In the genomic region with DNA sequence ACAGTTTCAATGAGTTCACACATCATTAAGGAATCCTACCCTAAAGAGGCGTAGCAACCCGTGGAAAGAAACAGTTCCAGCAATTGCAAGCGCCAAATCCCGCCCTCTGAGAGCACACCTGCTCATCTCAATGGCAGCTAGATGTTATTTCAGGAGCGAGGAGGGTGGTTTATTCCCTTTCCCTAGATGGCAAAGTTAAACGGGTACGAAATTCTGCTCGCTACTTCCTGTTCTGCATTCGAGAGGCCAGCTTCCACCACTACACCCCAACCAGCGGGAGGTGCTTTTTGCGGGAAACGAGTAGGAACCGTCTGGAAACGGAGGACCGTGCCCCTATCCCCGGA, we compare ENCODE assay signal across 8 cellular contexts. TPM values are rescaled to one million over a fixed set of nuclear protein-coding genes. Genes with fewer than 3 reads are reported as not detected.
DNase-seq lines count a peak whose midpoint lies in the region; ATAC-seq and TF ChIP-seq lines count a peak whose summit lies in the region.

No MANE protein-coding gene starts in this region.

- peak overlapping the region; percentile 98 for H3K4me3 Mint-ChIP-seq in WTC11

- peak; percentile 13; the same call in 1 of the 2 replicates for ATAC-seq in WTC11

- H3K36me3 ChIP-seq in neutrophil = no peaks in the 10 kb centered on the region

- H3K4me1 Mint-ChIP-seq in WTC11 = peaks cover 8% of the 10 kb centered on the region

- peaks cover 8% of the 10 kb centered on the region for H3K36me3 Mint-ChIP-seq in WTC11

- CTCF ChIA-PET in HEK293T (lab: Yijun Ruan, JAX) (no interaction called here), WTC11 (lab: Charles Lee) (interaction anchor here (0.5 to 1.0 kb wide), 2 partner anchors 37 to 70 kb away, joined by 3 to 5 read pairs; no protein-coding TSS in a partner anchor)

- no peaks in the 10 kb centered on the region for H3K9me3 ChIP-seq in neutrophil

- H3K4me1 ChIP-seq in neutrophil (ENCODE audit: control insufficient read depth in 1 of 2, insufficient read depth in 1 of 2, low read depth in 1 of 2, low read length in 1 of 2) = peaks cover 45 to 46% of the 10 kb centered on the region in 2 experiments

- TF ChIP-seq CTCF in WTC11 (IDR thresholded peaks at IDR 0.05) = no peak
- no peak for TF ChIP-seq CTCF in fibroblast of pulmonary artery (IDR thresholded peaks at IDR 0.05; ENCODE audit: low read length, missing control alignments)
- TF ChIP-seq CTCF in neutrophil (IDR thresholded peaks at IDR 0.05) = no peak

- peaks cover 30% of the 10 kb centered on the region for H3K27me3 Mint-ChIP-seq in WTC11 (ENCODE audit: low read depth)

- DNase-seq in NK-92 treated with Interleukin-12 subunit alpha and Interleukin-12 subunit beta, amount 100 ng/mL, for 24 hours (lab: John Stamatoyannopoulos, UW) = peak; percentile 45
- DNase-seq in NK-92 (lab: John Stamatoyannopoulos, UW; ENCODE audit: unreplicated experiment) (no peak), HEK293T (ENCODE audit: extremely low spot score) (peak; percentile 31), NCI-H2029 (lab: John Stamatoyannopoulos, UW) (peak; percentile 71), WTC11 (ENCODE audit: low spot score) (no peak), fibroblast of pulmonary artery (ENCODE audit: low read depth) (peak; percentile 36)
- DNase-seq in central memory CD4-positive, alpha-beta T cell = no peak

- H3K4me3 ChIP-seq in fibroblast of pulmonary artery (replicated peaks; ENCODE audit: low read depth, low read length) (peak overlapping the region; percentile 94), neutrophil (ENCODE audit: low read depth in 1 of 2, low read length in 1 of 2) (peak overlapping the region; percentile 80 to 96)

- peaks cover 7% of the 10 kb centered on the region for H3K9me3 Mint-ChIP-seq in WTC11

- peak overlapping the region; percentile 92 for H3K27ac ChIP-seq in neutrophil

- H3K27me3 ChIP-seq in neutrophil = no peaks in the 10 kb centered on the region

- H3K27ac Mint-ChIP-seq in WTC11 = no peak overlapping the region

- POLR2A ChIA-PET in HEK293T (lab: Yijun Ruan, JAX) (interaction anchor here (1.3 to 3.1 kb wide), 3 partner anchors 33 to 74 kb away, joined by 3 to 28 read pairs (median 4); a partner anchor contains a TSS), WTC11 (lab: Charles Lee) (interaction anchor here (2.1 kb wide), 1 partner anchor 32 kb away, joined by 14 read pairs; a partner anchor contains a TSS)

TF ChIP-seq in HEK293T, 16 proteins besides CTCF, POLR2A, EP300 and RAD21:
- TF ChIP-seq BHLHE40 (IDR thresholded peaks at IDR 0.05; ENCODE audit: borderline replicate concordance) = no peak
- TF ChIP-seq NFRKB (IDR thresholded peaks at IDR 0.05) = no peak
- no peak for TF ChIP-seq L3MBTL2 (conservative IDR thresholded peaks at IDR 0.05)
- no peak for TF ChIP-seq SUZ12 (IDR thresholded peaks at IDR 0.05)
- no peak for TF ChIP-seq ARNT (IDR thresholded peaks at IDR 0.05)
- TF ChIP-seq TARDBP (IDR thresholded peaks at IDR 0.05) = no peak
- TF ChIP-seq ZNF384 (IDR thresholded peaks at IDR 0.05) = no peak
- no peak for TF ChIP-seq SP1 (IDR thresholded peaks at IDR 0.05)
- TF ChIP-seq ELF4 (IDR thresholded peaks at IDR 0.05) = no peak
- TF ChIP-seq CTBP1 (IDR thresholded peaks at IDR 0.05; ENCODE audit: borderline replicate concordance) = no peak
- TF ChIP-seq FOXA1 (IDR thresholded peaks at IDR 0.05) = no peak
- TF ChIP-seq HDGF (IDR thresholded peaks at IDR 0.05; ENCODE audit: borderline replicate concordance) = no peak
- TF ChIP-seq LEF1 (IDR thresholded peaks at IDR 0.05; ENCODE audit: borderline replicate concordance) = no peak
- TF ChIP-seq FOXK2 (IDR thresholded peaks at IDR 0.05) = no peak
- TF ChIP-seq, protein P1, sequence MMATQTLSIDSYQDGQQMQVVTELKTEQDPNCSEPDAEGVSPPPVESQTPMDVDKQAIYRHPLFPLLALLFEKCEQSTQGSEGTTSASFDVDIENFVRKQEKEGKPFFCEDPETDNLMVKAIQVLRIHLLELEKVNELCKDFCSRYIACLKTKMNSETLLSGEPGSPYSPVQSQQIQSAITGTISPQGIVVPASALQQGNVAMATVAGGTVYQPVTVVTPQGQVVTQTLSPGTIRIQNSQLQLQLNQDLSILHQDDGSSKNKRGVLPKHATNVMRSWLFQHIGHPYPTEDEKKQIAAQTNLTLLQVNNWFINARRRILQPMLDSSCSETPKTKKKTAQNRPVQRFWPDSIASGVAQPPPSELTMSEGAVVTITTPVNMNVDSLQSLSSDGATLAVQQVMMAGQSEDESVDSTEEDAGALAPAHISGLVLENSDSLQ (IDR thresholded peaks at IDR 0.05) = no peak
- TF ChIP-seq FOXM1 (IDR thresholded peaks at IDR 0.05; ENCODE audit: borderline replicate concordance) = no peak

TF ChIP-seq in WTC11, 78 proteins besides CTCF, POLR2A, EP300 and RAD21 (continues in another document):
- TF ChIP-seq, protein P2, sequence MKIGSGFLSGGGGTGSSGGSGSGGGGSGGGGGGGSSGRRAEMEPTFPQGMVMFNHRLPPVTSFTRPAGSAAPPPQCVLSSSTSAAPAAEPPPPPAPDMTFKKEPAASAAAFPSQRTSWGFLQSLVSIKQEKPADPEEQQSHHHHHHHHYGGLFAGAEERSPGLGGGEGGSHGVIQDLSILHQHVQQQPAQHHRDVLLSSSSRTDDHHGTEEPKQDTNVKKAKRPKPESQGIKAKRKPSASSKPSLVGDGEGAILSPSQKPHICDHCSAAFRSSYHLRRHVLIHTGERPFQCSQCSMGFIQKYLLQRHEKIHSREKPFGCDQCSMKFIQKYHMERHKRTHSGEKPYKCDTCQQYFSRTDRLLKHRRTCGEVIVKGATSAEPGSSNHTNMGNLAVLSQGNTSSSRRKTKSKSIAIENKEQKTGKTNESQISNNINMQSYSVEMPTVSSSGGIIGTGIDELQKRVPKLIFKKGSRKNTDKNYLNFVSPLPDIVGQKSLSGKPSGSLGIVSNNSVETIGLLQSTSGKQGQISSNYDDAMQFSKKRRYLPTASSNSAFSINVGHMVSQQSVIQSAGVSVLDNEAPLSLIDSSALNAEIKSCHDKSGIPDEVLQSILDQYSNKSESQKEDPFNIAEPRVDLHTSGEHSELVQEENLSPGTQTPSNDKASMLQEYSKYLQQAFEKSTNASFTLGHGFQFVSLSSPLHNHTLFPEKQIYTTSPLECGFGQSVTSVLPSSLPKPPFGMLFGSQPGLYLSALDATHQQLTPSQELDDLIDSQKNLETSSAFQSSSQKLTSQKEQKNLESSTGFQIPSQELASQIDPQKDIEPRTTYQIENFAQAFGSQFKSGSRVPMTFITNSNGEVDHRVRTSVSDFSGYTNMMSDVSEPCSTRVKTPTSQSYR (CRISPR knock-in tag; IDR thresholded peaks at IDR 0.05) = no peak
- TF ChIP-seq JAZF1 (CRISPR knock-in tag; IDR thresholded peaks at IDR 0.05) (no peak), ZNF317 (CRISPR knock-in tag; IDR thresholded peaks at IDR 0.05; ENCODE audit: borderline replicate concordance, low read depth) (no peak), ZNF263 (CRISPR knock-in tag; IDR thresholded peaks at IDR 0.05; ENCODE audit: low read depth) (no peak), ZNF416 (CRISPR knock-in tag; IDR thresholded peaks at IDR 0.05) (no peak), NR3C1 (CRISPR knock-in tag; conservative IDR thresholded peaks at IDR 0.05; ENCODE audit: low read depth) (no peak), FOXJ3 (CRISPR knock-in tag; IDR thresholded peaks at IDR 0.05; ENCODE audit: borderline replicate concordance) (no peak), ZNF671 (CRISPR knock-in tag; IDR thresholded peaks at IDR 0.05) (no peak), KAT7 (CRISPR knock-in tag; IDR thresholded peaks at IDR 0.05; ENCODE audit: borderline replicate concordance) (no peak), NFATC4 (CRISPR knock-in tag; IDR thresholded peaks at IDR 0.05) (no peak), NFYB (CRISPR knock-in tag; conservative IDR thresholded peaks at IDR 0.05; ENCODE audit: low read depth) (no peak), SOX15 (CRISPR knock-in tag; IDR thresholded peaks at IDR 0.05) (no peak), MXD4 (CRISPR knock-in tag; IDR thresholded peaks at IDR 0.05; ENCODE audit: borderline replicate concordance) (no peak)
- TF ChIP-seq, protein P3, sequence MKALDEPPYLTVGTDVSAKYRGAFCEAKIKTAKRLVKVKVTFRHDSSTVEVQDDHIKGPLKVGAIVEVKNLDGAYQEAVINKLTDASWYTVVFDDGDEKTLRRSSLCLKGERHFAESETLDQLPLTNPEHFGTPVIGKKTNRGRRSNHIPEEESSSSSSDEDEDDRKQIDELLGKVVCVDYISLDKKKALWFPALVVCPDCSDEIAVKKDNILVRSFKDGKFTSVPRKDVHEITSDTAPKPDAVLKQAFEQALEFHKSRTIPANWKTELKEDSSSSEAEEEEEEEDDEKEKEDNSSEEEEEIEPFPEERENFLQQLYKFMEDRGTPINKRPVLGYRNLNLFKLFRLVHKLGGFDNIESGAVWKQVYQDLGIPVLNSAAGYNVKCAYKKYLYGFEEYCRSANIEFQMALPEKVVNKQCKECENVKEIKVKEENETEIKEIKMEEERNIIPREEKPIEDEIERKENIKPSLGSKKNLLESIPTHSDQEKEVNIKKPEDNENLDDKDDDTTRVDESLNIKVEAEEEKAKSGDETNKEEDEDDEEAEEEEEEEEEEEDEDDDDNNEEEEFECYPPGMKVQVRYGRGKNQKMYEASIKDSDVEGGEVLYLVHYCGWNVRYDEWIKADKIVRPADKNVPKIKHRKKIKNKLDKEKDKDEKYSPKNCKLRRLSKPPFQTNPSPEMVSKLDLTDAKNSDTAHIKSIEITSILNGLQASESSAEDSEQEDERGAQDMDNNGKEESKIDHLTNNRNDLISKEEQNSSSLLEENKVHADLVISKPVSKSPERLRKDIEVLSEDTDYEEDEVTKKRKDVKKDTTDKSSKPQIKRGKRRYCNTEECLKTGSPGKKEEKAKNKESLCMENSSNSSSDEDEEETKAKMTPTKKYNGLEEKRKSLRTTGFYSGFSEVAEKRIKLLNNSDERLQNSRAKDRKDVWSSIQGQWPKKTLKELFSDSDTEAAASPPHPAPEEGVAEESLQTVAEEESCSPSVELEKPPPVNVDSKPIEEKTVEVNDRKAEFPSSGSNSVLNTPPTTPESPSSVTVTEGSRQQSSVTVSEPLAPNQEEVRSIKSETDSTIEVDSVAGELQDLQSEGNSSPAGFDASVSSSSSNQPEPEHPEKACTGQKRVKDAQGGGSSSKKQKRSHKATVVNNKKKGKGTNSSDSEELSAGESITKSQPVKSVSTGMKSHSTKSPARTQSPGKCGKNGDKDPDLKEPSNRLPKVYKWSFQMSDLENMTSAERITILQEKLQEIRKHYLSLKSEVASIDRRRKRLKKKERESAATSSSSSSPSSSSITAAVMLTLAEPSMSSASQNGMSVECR (CRISPR knock-in tag; IDR thresholded peaks at IDR 0.05; ENCODE audit: borderline replicate concordance) = no peak
- TF ChIP-seq, protein P4, sequence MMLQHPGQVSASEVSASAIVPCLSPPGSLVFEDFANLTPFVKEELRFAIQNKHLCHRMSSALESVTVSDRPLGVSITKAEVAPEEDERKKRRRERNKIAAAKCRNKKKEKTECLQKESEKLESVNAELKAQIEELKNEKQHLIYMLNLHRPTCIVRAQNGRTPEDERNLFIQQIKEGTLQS (CRISPR knock-in tag; conservative IDR thresholded peaks at IDR 0.05) = no peak

RNA-seq across cellular contexts. Expression of a gene that starts 0.6 kb away (rescaled TPM):
- total RNA-seq in WTC11 (2021) = 51.2 to 66.3 TPM (median 54.4 TPM) in 3 replicates

RNA-seq across cellular contexts. Expression of a gene that starts 0.8 kb away (rescaled TPM):
- total RNA-seq in WTC11 (2021) = 0.09 to 0.32 TPM in 2 of 3 replicates, not detected in the other

RNA-seq across cellular contexts. Expression of a gene that starts 32.7 kb away (rescaled TPM):
- total RNA-seq in WTC11 (2021) = 16.9 to 20.2 TPM (median 19.7 TPM) in 3 replicates

RNA-seq across cellular contexts. Expression of a gene that starts 33.3 kb away (rescaled TPM):
- 46.4 to 53.0 TPM (median 51.2 TPM) in 3 replicates for total RNA-seq in WTC11 (2021)

RNA-seq across cellular contexts. Expression of a gene that starts 51.2 kb away (rescaled TPM):
- total RNA-seq in WTC11 (2021) = 145 to 163 TPM (median 149 TPM) in 3 replicates

Comparison
In these comparisons a context has a peak if more than half of its experiments do, and no peak if none do; other contexts are left out.
1. DNase-seq: peak in NK-92 treated with Interleukin-12 subunit alpha and Interleukin-12 subunit beta, amount 100 ng/mL, for 24 hours (single experiment), HEK293T (single experiment), NCI-H2029 (single experiment) and fibroblast of pulmonary artery (single experiment); none in NK-92 (single experiment), WTC11 (single experiment) and central memory CD4-positive, alpha-beta T cell (single experiment).